In genomic region chr12:9070351-9070750, GRCh38 we compare ENCODE assay signal across 40 cellular contexts. TPM values are rescaled to one million over a fixed set of nuclear protein-coding genes. Genes with fewer than 3 reads are reported as not detected.
"Had no signal": no experiment of that assay in that cellular context is flagged by ENCODE, and none has a peak within 500 bp of the region (broad histone marks: within the 10 kb centered on the region; RNA-seq: fewer than 3 reads in every experiment).

No MANE protein-coding gene starts in this region.

- H3K27me3 Mint-ChIP-seq: activated naive CD4-positive, alpha-beta T cell treated with anti-CD3 and anti-CD28 coated beads, Interleukin-2, amount 50 U/mL, for 24 hours; activated naive CD8-positive, alpha-beta T cell; activated naive CD8-positive, alpha-beta T cell treated with anti-CD3 and anti-CD28 coated beads, Interleukin-2, amount 50 U/mL, for 24 hours; activated T-cell treated with anti-CD3 and anti-CD28 coated beads, Interleukin-2, amount 50 U/mL, for 24 hours; activated T-helper 17 cell treated with anti-CD3 and anti-CD28 coated beads, Interleukin-2, amount 50 U/mL, for 72 hours; central memory CD8-positive, alpha-beta T cell had no signal

- DNase-seq: activated effector memory CD4-positive, alpha-beta T cell treated with anti-CD3 and anti-CD28 coated beads, Interleukin-2, amount 50 U/mL, for 16 hours; activated effector memory CD4-positive, alpha-beta T cell treated with Interleukin-2 at 50 U/mL for 16 hours; activated gamma-delta T cell; activated gamma-delta T cell treated with Interleukin-2 at 50 U/mL for 16 hours; activated naive CD4-positive, alpha-beta T cell; activated naive CD4-positive, alpha-beta T cell treated with anti-CD3 and anti-CD28 coated beads for 36 hours; activated naive CD4-positive, alpha-beta T cell treated with anti-CD3 and anti-CD28 coated beads, Interleukin-2, amount 10 ng/mL, durations not matched to agents 7 days and 5 days; activated naive CD4-positive, alpha-beta T cell treated with anti-CD3 and anti-CD28 coated beads, Interleukin-2, amount 50 U/mL, for 16 hours; activated naive CD4-positive, alpha-beta T cell treated with Interleukin-2 at 50 U/mL for 16 hours; activated naive CD8-positive, alpha-beta T cell treated with anti-CD3 and anti-CD28 coated beads for 36 hours; activated naive CD8-positive, alpha-beta T cell treated with anti-CD3 and anti-CD28 coated beads, Interleukin-2, amount 10 ng/mL, durations not matched to agents 7 days and 5 days; activated naive CD8-positive, alpha-beta T cell treated with anti-CD3 and anti-CD28 coated beads, Interleukin-2, amount 50 U/mL, for 24 hours; activated T-cell treated with anti-CD3 and anti-CD28 coated beads, Interleukin-2, amount 50 U/mL, for 1 hour; activated T-cell treated with anti-CD3 and anti-CD28 coated beads, Interleukin-2, amount 50 U/mL, for 24 hours; activated T-cell treated with anti-CD3 and anti-CD28 coated beads, Interleukin-2, amount 50 U/mL, for 4 hours; activated T-cell treated with anti-CD3 and anti-CD28 coated beads, Interleukin-2, amount 50 U/mL, for 48 hours; activated T-cell treated with anti-CD3 and anti-CD28 coated beads, Interleukin-2, amount 50 U/mL, for 72 hours; adrenal gland; amniotic stem cell; amygdala; anterior cingulate cortex; aorta; body of pancreas; brain microvascular endothelial cell; caudate nucleus; central memory CD4-positive, alpha-beta T cell; cerebellar nuclear complex had no signal

- FAIRE-seq: astrocyte, bronchial epithelial cell had no signal

- H3K4me1 Mint-ChIP-seq: activated naive CD4-positive, alpha-beta T cell treated with anti-CD3 and anti-CD28 coated beads, Interleukin-2, amount 10 ng/mL, durations not matched to agents 7 days and 5 days; activated naive CD4-positive, alpha-beta T cell treated with anti-CD3 and anti-CD28 coated beads, Interleukin-2, amount 50 U/mL, for 24 hours; activated naive CD8-positive, alpha-beta T cell treated with anti-CD3 and anti-CD28 coated beads for 36 hours; activated naive CD8-positive, alpha-beta T cell treated with anti-CD3 and anti-CD28 coated beads, Interleukin-2, amount 10 ng/mL, durations not matched to agents 7 days and 5 days; activated naive CD8-positive, alpha-beta T cell treated with anti-CD3 and anti-CD28 coated beads, Interleukin-2, amount 50 U/mL, for 24 hours; activated T-helper 17 cell treated with anti-CD3 and anti-CD28 coated beads, Interleukin-2, amount 50 U/mL, for 72 hours; brain had no signal

- H3K27ac Mint-ChIP-seq: activated naive CD4-positive, alpha-beta T cell treated with anti-CD3 and anti-CD28 coated beads for 36 hours; activated naive CD4-positive, alpha-beta T cell treated with anti-CD3 and anti-CD28 coated beads, Interleukin-2, amount 10 ng/mL, durations not matched to agents 7 days and 5 days; activated naive CD4-positive, alpha-beta T cell treated with anti-CD3 and anti-CD28 coated beads, Interleukin-2, amount 50 U/mL, for 24 hours; activated naive CD4-positive, alpha-beta T cell treated with anti-CD3 and anti-CD28 coated beads, Interleukin-2, amount 50 U/mL, for 72 hours; activated naive CD8-positive, alpha-beta T cell; activated naive CD8-positive, alpha-beta T cell treated with anti-CD3 and anti-CD28 coated beads for 36 hours; activated naive CD8-positive, alpha-beta T cell treated with anti-CD3 and anti-CD28 coated beads, Interleukin-2, amount 10 ng/mL, durations not matched to agents 7 days and 5 days; activated naive CD8-positive, alpha-beta T cell treated with anti-CD3 and anti-CD28 coated beads, Interleukin-2, amount 50 U/mL, for 24 hours; activated T-cell treated with anti-CD3 and anti-CD28 coated beads, Interleukin-2, amount 50 U/mL, for 24 hours; activated T-cell treated with anti-CD3 and anti-CD28 coated beads, Interleukin-2, amount 50 U/mL, for 72 hours; activated T-helper 1 cell treated with anti-CD3 and anti-CD28 coated beads, Interleukin-12 subunit alpha, Interleukin-12 subunit beta, Interleukin-2, Interleukin-4 antibody, amounts not matched to agents 30 ng/mL and 10 ng/mL and 1 ng/mL, durations not matched to agents 14 hours and 24 hours and 36 hours; activated T-helper 17 cell treated with anti-CD3 and anti-CD28 coated beads, Interleukin-2, amount 50 U/mL, for 72 hours; activated T-helper 2 cell treated with anti-CD3 and anti-CD28 coated beads, Interferon-gamma antibody, Interleukin-2, Interleukin-4, amounts not matched to agents 10 μg/mL and 5 μg/mL and 100 μg/mL, durations not matched to agents 14 hours and 24 hours and 36 hours; brain had no signal

- H3K9me3 ChIP-seq: adrenal gland, ascending aorta, body of pancreas, breast epithelium had no signal

- H3K4me3 ChIP-seq: adrenal gland, ascending aorta, body of pancreas, breast epithelium, cardiac muscle cell had no signal

- H3K27me3 ChIP-seq: adrenal gland, ascending aorta, body of pancreas, brain microvascular endothelial cell, breast epithelium, cardiac muscle cell had no signal

- H3K36me3 Mint-ChIP-seq: activated naive CD4-positive, alpha-beta T cell treated with anti-CD3 and anti-CD28 coated beads, Interleukin-2, amount 10 ng/mL, durations not matched to agents 7 days and 5 days; activated naive CD8-positive, alpha-beta T cell; activated naive CD8-positive, alpha-beta T cell treated with anti-CD3 and anti-CD28 coated beads for 36 hours; activated naive CD8-positive, alpha-beta T cell treated with anti-CD3 and anti-CD28 coated beads, Interleukin-2, amount 10 ng/mL, durations not matched to agents 7 days and 5 days; brain had no signal

- H3K36me3 ChIP-seq: brain microvascular endothelial cell, cardiac muscle cell had no signal

- H3K4me3 Mint-ChIP-seq: activated naive CD4-positive, alpha-beta T cell treated with anti-CD3 and anti-CD28 coated beads for 36 hours; activated naive CD4-positive, alpha-beta T cell treated with anti-CD3 and anti-CD28 coated beads, Interleukin-2, amount 10 ng/mL, durations not matched to agents 7 days and 5 days; activated naive CD4-positive, alpha-beta T cell treated with anti-CD3 and anti-CD28 coated beads, Interleukin-2, amount 50 U/mL, for 24 hours; activated naive CD8-positive, alpha-beta T cell; activated naive CD8-positive, alpha-beta T cell treated with anti-CD3 and anti-CD28 coated beads for 36 hours; activated naive CD8-positive, alpha-beta T cell treated with anti-CD3 and anti-CD28 coated beads, Interleukin-2, amount 10 ng/mL, durations not matched to agents 7 days and 5 days; activated naive CD8-positive, alpha-beta T cell treated with anti-CD3 and anti-CD28 coated beads, Interleukin-2, amount 50 U/mL, for 24 hours; activated T-cell treated with anti-CD3 and anti-CD28 coated beads, Interleukin-2, amount 50 U/mL, for 24 hours; activated T-cell treated with anti-CD3 and anti-CD28 coated beads, Interleukin-2, amount 50 U/mL, for 4 hours; activated T-cell treated with anti-CD3 and anti-CD28 coated beads, Interleukin-2, amount 50 U/mL, for 72 hours; activated T-helper 1 cell treated with anti-CD3 and anti-CD28 coated beads, Interleukin-12 subunit alpha, Interleukin-12 subunit beta, Interleukin-2, Interleukin-4 antibody, amounts not matched to agents 30 ng/mL and 10 ng/mL and 1 ng/mL, durations not matched to agents 14 hours and 24 hours and 36 hours; activated T-helper 17 cell treated with anti-CD3 and anti-CD28 coated beads, Interleukin-2, amount 50 U/mL, for 72 hours; brain; central memory CD8-positive, alpha-beta T cell had no signal

- ATAC-seq: activated naive CD4-positive, alpha-beta T cell treated with anti-CD3 and anti-CD28 coated beads, Interleukin-2, amount 50 U/mL, for 72 hours; activated naive CD8-positive, alpha-beta T cell treated with anti-CD3 and anti-CD28 coated beads, Interleukin-2, amount 50 U/mL, for 24 hours; activated T-cell treated with anti-CD3 and anti-CD28 coated beads, Interleukin-2, amount 50 U/mL, for 4 hours; activated T-cell treated with anti-CD3 and anti-CD28 coated beads, Interleukin-2, amount 50 U/mL, for 72 hours; activated T-helper 17 cell treated with anti-CD3 and anti-CD28 coated beads, Interleukin-2, amount 50 U/mL, for 72 hours; body of pancreas had no signal

- H3K9me3 Mint-ChIP-seq: activated naive CD4-positive, alpha-beta T cell treated with anti-CD3 and anti-CD28 coated beads for 36 hours; activated naive CD4-positive, alpha-beta T cell treated with anti-CD3 and anti-CD28 coated beads, Interleukin-2, amount 10 ng/mL, durations not matched to agents 7 days and 5 days; activated naive CD4-positive, alpha-beta T cell treated with anti-CD3 and anti-CD28 coated beads, Interleukin-2, amount 50 U/mL, for 24 hours; activated naive CD8-positive, alpha-beta T cell treated with anti-CD3 and anti-CD28 coated beads, Interleukin-2, amount 10 ng/mL, durations not matched to agents 7 days and 5 days; activated naive CD8-positive, alpha-beta T cell treated with anti-CD3 and anti-CD28 coated beads, Interleukin-2, amount 50 U/mL, for 24 hours; activated T-cell treated with anti-CD3 and anti-CD28 coated beads, Interleukin-2, amount 50 U/mL, for 24 hours; activated T-cell treated with anti-CD3 and anti-CD28 coated beads, Interleukin-2, amount 50 U/mL, for 4 hours; activated T-cell treated with anti-CD3 and anti-CD28 coated beads, Interleukin-2, amount 50 U/mL, for 72 hours; activated T-helper 1 cell treated with anti-CD3 and anti-CD28 coated beads, Interleukin-12 subunit alpha, Interleukin-12 subunit beta, Interleukin-2, Interleukin-4 antibody, amounts not matched to agents 30 ng/mL and 10 ng/mL and 1 ng/mL, durations not matched to agents 14 hours and 24 hours and 36 hours; activated T-helper 17 cell treated with anti-CD3 and anti-CD28 coated beads, Interleukin-2, amount 50 U/mL, for 72 hours; activated T-helper 2 cell treated with anti-CD3 and anti-CD28 coated beads, Interferon-gamma antibody, Interleukin-2, Interleukin-4, amounts not matched to agents 10 μg/mL and 5 μg/mL and 100 μg/mL, durations not matched to agents 14 hours and 24 hours and 36 hours; central memory CD8-positive, alpha-beta T cell had no signal

- H3K27ac ChIP-seq: adrenal gland, ascending aorta, body of pancreas, brain microvascular endothelial cell, breast epithelium, cardiac muscle cell had no signal

RNA-seq across cellular contexts. Expression of gene A2M, which starts 45.4 kb away (rescaled TPM):
- total RNA-seq: activated naive CD4-positive, alpha-beta T cell treated with anti-CD3 and anti-CD28 coated beads for 36 hours; activated naive CD8-positive, alpha-beta T cell treated with anti-CD3 and anti-CD28 coated beads for 36 hours; activated T-helper 1 cell treated with anti-CD3 and anti-CD28 coated beads, Interleukin-12 subunit alpha, Interleukin-12 subunit beta, Interleukin-2, Interleukin-4 antibody, amounts not matched to agents 30 ng/mL and 10 ng/mL and 1 ng/mL, durations not matched to agents 14 hours and 24 hours and 36 hours; activated T-helper 2 cell treated with anti-CD3 and anti-CD28 coated beads, Interferon-gamma antibody, Interleukin-2, Interleukin-4, amounts not matched to agents 10 μg/mL and 5 μg/mL and 100 μg/mL, durations not matched to agents 14 hours and 24 hours and 36 hours had no signal
